ENCODE assay signal across 8 cellular contexts in the genomic region with DNA sequence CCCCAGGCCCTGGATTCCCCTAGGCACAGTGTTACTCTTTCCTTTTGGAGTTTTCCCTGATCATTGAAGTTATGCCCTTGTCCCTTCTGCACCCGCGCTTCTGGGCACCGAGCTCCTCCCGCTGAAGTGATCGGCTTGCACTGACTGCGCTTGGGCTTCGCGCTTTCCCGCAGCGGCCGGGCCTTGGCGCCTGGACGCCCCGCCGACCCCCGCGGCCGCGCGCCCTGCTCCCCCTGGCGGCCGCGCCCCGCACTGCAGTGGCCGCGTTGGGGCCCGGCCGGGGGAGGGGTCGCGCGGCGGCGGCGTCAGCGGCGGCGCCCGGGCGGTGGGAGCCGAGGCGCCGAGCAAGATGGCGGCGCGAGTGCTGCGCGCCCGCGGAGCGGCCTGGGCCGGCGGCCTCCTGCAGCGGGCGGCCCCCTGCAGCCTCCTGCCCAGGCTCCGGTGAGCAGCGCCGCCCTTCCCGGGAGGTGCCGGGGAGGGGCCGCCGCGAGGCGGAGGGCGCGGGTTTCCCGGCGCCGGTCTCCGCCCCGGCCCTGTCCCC. TPM values are rescaled to one million over a fixed set of nuclear protein-coding genes. Genes with fewer than 3 reads are reported as not detected.
DNase-seq lines count a peak whose midpoint lies in the region; ATAC-seq and TF ChIP-seq lines count a peak whose summit lies in the region.

A gene (plus strand): TSS at position 325 of the 541 bp plus-strand sequence. CDS start 25 bp downstream, at position 350.

- no peak for TF ChIP-seq CTCF in choroid plexus epithelial cell (conservative IDR thresholded peaks at IDR 0.05; ENCODE audit: low read depth, low read length)

- H3K27me3 ChIP-seq in ACC112 (ENCODE audit: insufficient read depth, low read length): no peaks in the 10 kb centered on the region

- H3K36me3 ChIP-seq in ACC112 (ENCODE audit: insufficient read depth, low read length): no peaks in the 10 kb centered on the region

- DNase-seq in NCI-H2107 (lab: John Stamatoyannopoulos, UW) (peak; percentile 73), choroid plexus epithelial cell (ENCODE audit: low read depth) (peak; percentile 44), left colon (peak; percentile 48 to 67)
- peak; percentile 57 for DNase-seq in stimulated activated CD4-positive, alpha-beta T cell treated with anti-CD3 and anti-CD28 coated beads, Interleukin-1b, Interleukin-23, amount 100 ng/mL, for 48 hours

- H3K27ac ChIP-seq in ACC112 (ENCODE audit: low read depth, low read length): peak within 1 kb of the TSS; percentile 69; the same call in 1 of the 2 replicates

- ATAC-seq in GM18502 (IDR thresholded peaks at IDR 0.05; ENCODE audit: poor library complexity, unreplicated experiment) (peak; percentile 85), HG02885 (IDR thresholded peaks at IDR 0.05; ENCODE audit: poor library complexity, unreplicated experiment) (peak; percentile 81), left colon (no peak)
- peak; percentile 87 to 89 for ATAC-seq in activated CD4-positive, CD25-positive, alpha-beta regulatory T cell treated with anti-CD3 and anti-CD28 coated beads, Interleukin-2, amount 50 U/mL, for 24 hours

- intact Hi-C loops in left colon (cut with DNase I, micrococcal nuclease): no loop called here

- peak within 1 kb of the TSS; percentile 59 for H2AFZ ChIP-seq in ACC112 (ENCODE audit: low read length, unreplicated experiment)

- peaks cover 11% of the 10 kb centered on the region for H3K79me2 ChIP-seq in ACC112 (ENCODE audit: control insufficient read depth, insufficient read depth, low read length, unreplicated experiment)

- H3K4me1 ChIP-seq in ACC112 (ENCODE audit: control insufficient read depth, insufficient read depth, low read length, unreplicated experiment): peaks cover 8% of the 10 kb centered on the region

- H3K4me3 ChIP-seq in ACC112 (ENCODE audit: low read depth, low read length): peak within 1 kb of the TSS; percentile 95
- H3K4me3 ChIP-seq in choroid plexus epithelial cell (ENCODE audit: low read depth, low read length): peak within 1 kb of the TSS; percentile 74

RNA-seq across cellular contexts. Expression of the gene that starts here (rescaled TPM):
- total RNA-seq in left colon: 10 to 100 TPM; 57.9 to 77.8 TPM
